17 cellular contexts compared by ENCODE assay signal in genomic region chr9:18390393-18390792, GRCh38.
DNase-seq lines count a peak whose midpoint lies in the region; ATAC-seq and TF ChIP-seq lines count a peak whose summit lies in the region.
"Had no signal": no experiment of that assay in that cellular context is flagged by ENCODE, and none has a peak within 500 bp of the region (broad histone marks: within the 10 kb centered on the region; RNA-seq: fewer than 3 reads in every experiment).

No MANE protein-coding gene starts in this region.

- no peak for ATAC-seq in right cardiac atrium
- ATAC-seq: Panc1; stimulated activated naive CD8-positive, alpha-beta T cell treated with anti-CD3 and anti-CD28 coated beads, Interleukin-15, Interleukin-2, amounts not matched to agents 100 U/mL and 50 U/mL, for 24 hours had no signal

- no peaks in the 10 kb centered on the region for H3K79me2 ChIP-seq in trophoblast cell (ENCODE audit: control insufficient read depth, insufficient read depth, low read length, poor library complexity)
- H3K79me2 ChIP-seq: parathyroid adenoma had no signal

- H3K23ac ChIP-seq in trophoblast cell (ENCODE audit: low read length) = no peak overlapping the region

- no peaks in the 10 kb centered on the region for H3K27me3 ChIP-seq in cardiac muscle cell
- no peaks in the 10 kb centered on the region for H3K27me3 ChIP-seq in right cardiac atrium (ENCODE audit: control insufficient read depth, insufficient read depth)
- H3K27me3 ChIP-seq in trophoblast cell (ENCODE audit: insufficient read depth, low read length) = no peaks in the 10 kb centered on the region
- H3K27me3 ChIP-seq: heart left ventricle had no signal

- H2BK5ac ChIP-seq in trophoblast cell (ENCODE audit: low read depth, low read length, poor library complexity) = no peak overlapping the region

- no peak overlapping the region for H2BK12ac ChIP-seq in trophoblast cell (ENCODE audit: low read length)

- no peak overlapping the region for H3K27ac ChIP-seq in cardiac muscle cell
- H3K27ac ChIP-seq in right cardiac atrium (ENCODE audit: low read length) = no peak overlapping the region
- H3K27ac ChIP-seq in trophoblast cell (ENCODE audit: low read depth, low read length) = no peak overlapping the region
- H3K27ac ChIP-seq: heart left ventricle, parathyroid adenoma, WERI-Rb-1 had no signal

- no peak overlapping the region for H3K14ac ChIP-seq in trophoblast cell (ENCODE audit: low read length)

- intact Hi-C loops in right cardiac atrium (cut with DNase I) = loop anchor here in 1 of 4 donors (10.0 kb wide), 1 partner anchor 56 kb away; no protein-coding TSS in a partner anchor

- H3K9me3 ChIP-seq in cardiac muscle cell (ENCODE audit: low read depth) = no peaks in the 10 kb centered on the region
- H3K9me3 ChIP-seq in right cardiac atrium (ENCODE audit: control insufficient read depth, low read length) = no peaks in the 10 kb centered on the region
- H3K9me3 ChIP-seq in trophoblast cell (ENCODE audit: insufficient read depth, low read depth, low read length) = no peaks in the 10 kb centered on the region
- H3K9me3 ChIP-seq: heart left ventricle had no signal

- H3K36me3 ChIP-seq in cardiac muscle cell (no peaks in the 10 kb centered on the region), trophoblast cell (ENCODE audit: control insufficient read depth in 1 of 2, insufficient read depth in 2 of 2, low read length in 2 of 2) (no peaks in the 10 kb centered on the region)
- H3K36me3 ChIP-seq: heart left ventricle, WERI-Rb-1 had no signal

- H4K8ac ChIP-seq in trophoblast cell (ENCODE audit: low read depth, low read length) = no peak overlapping the region

- no peak overlapping the region for H4K12ac ChIP-seq in trophoblast cell (ENCODE audit: low read depth, low read length)

- H3K79me1 ChIP-seq in trophoblast cell (ENCODE audit: low read length) = peaks cover 2% of the 10 kb centered on the region

- H2AFZ ChIP-seq in trophoblast cell (ENCODE audit: insufficient read depth, low read length, poor library complexity) = no peak overlapping the region
- H2AFZ ChIP-seq: parathyroid adenoma had no signal

- no peak overlapping the region for H3K4me2 ChIP-seq in trophoblast cell (ENCODE audit: low read length)
- H3K4me2 ChIP-seq: smooth muscle cell had no signal

- H4K91ac ChIP-seq in trophoblast cell (ENCODE audit: low read depth, low read length) = no peak overlapping the region

- no peak overlapping the region for H2BK120ac ChIP-seq in trophoblast cell (ENCODE audit: insufficient read depth, low read length, poor library complexity)

- no peak for TF ChIP-seq CTCF in cardiac muscle cell (IDR thresholded peaks at IDR 0.05; ENCODE audit: low read depth, low read length)

- H2AK5ac ChIP-seq in trophoblast cell (ENCODE audit: low read length) = no peak overlapping the region

- H3K18ac ChIP-seq in trophoblast cell (ENCODE audit: low read length) = no peak overlapping the region

- H3K4ac ChIP-seq in trophoblast cell (ENCODE audit: low read depth, low read length) = no peak overlapping the region

- 42% methylated on average over 4 of the region's 4 CpGs for WGBS in right cardiac atrium
- WGBS in trophoblast cell (ENCODE audit: extremely low coverage, insufficient coverage, insufficient read length) = no CpG with 5 or more reads among the region's 4 CpGs

- peaks cover 5% of the 10 kb centered on the region for H3K4me1 ChIP-seq in cardiac muscle cell (ENCODE audit: low read depth)
- H3K4me1 ChIP-seq in right cardiac atrium (ENCODE audit: control insufficient read depth, insufficient read depth, low read length) = no peaks in the 10 kb centered on the region
- H3K4me1 ChIP-seq in trophoblast cell (ENCODE audit: control insufficient read depth in 1 of 2, insufficient read depth in 2 of 2, low read length in 2 of 2) = no peaks in the 10 kb centered on the region

- H3K9ac ChIP-seq in trophoblast cell (ENCODE audit: low read length) = no peak overlapping the region
- H3K9ac ChIP-seq: parathyroid adenoma had no signal

- peak; percentile 23 to 68 for DNase-seq in cardiac muscle cell (ENCODE audit: low read depth in 1 of 2, low spot score in 1 of 2)
- DNase-seq in right cardiac atrium = no peak
- peak; percentile 43 for DNase-seq in NCI-H345 treated with DMSO at 0.1 percent for 48 hours (lab: John Stamatoyannopoulos, UW; ENCODE audit: unreplicated experiment)
- peak; percentile 84 for DNase-seq in fibroblast of peridontal ligament (ENCODE audit: extremely low read depth)
- DNase-seq in trophoblast cell = no peak
- DNase-seq in foreskin melanocyte = no peak
- DNase-seq in midbrain (lab: John Stamatoyannopoulos, UW) = no peak
- no peak for DNase-seq in CD1c-positive myeloid dendritic cell (ENCODE audit: extremely low spot score)
- DNase-seq: activated gamma-delta T cell treated with Interleukin-2 at 50 U/mL for 16 hours; caudate nucleus; heart left ventricle; NCI-H446; stimulated activated naive CD8-positive, alpha-beta T cell treated with anti-CD3 and anti-CD28 coated beads, Interleukin-15, Interleukin-2, amounts not matched to agents 100 U/mL and 50 U/mL, for 24 hours; WERI-Rb-1 had no signal

- H3K4me3 ChIP-seq in cardiac muscle cell = no peak overlapping the region
- no peak overlapping the region for H3K4me3 ChIP-seq in right cardiac atrium (ENCODE audit: low read length)
- no peak overlapping the region for H3K4me3 ChIP-seq in trophoblast cell (ENCODE audit: low read depth, low read length)
- H3K4me3 ChIP-seq: heart left ventricle, smooth muscle cell had no signal

Comparison
In these comparisons a context has a peak if more than half of its experiments do, and no peak if none do; other contexts are left out.
1. DNase-seq: peak in cardiac muscle cell (2 of 2), NCI-H345 treated with DMSO at 0.1 percent for 48 hours (single experiment) and fibroblast of peridontal ligament (single experiment); none in right cardiac atrium (0 of 3), trophoblast cell (0 of 2), foreskin melanocyte (single experiment), midbrain (single experiment) and CD1c-positive myeloid dendritic cell (single experiment).